Comparison of ENCODE assay signal across 10 cellular contexts in the genomic region with DNA sequence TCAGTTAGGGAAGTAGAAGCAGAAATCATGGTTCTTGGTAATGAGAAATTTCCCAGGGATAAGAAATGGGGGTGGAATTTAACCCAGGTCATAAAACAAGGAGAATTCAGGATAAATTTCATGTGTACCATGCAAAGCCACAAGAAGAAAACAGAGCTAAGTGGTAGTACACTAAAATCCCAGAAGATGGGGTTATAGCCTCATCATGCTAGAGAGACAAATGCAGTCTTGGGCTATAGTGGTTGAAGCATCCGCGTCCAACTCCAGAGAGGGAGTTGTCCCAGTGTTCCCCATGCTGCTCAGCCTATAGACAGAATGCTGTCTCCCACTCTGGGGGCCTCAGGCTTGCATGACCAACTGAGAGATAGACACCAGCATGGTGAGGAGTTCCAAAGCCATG. TPM values are rescaled to one million over a fixed set of nuclear protein-coding genes. Genes with fewer than 3 reads are reported as not detected.
A peak's percentile ranks its signal among the peaks of the same experiment; 100 is the strongest.
DNase-seq lines count a peak whose midpoint lies in the region; ATAC-seq lines count a peak whose summit lies in the region.
"Had no signal": no experiment of that assay in that cellular context is flagged by ENCODE, and none has a peak within 500 bp of the region (broad histone marks: within the 10 kb centered on the region; RNA-seq: fewer than 3 reads in every experiment).

No MANE protein-coding gene starts in this region.

- no peaks in the 10 kb centered on the region for H3K4me1 Mint-ChIP-seq in activated T-cell treated with anti-CD3 and anti-CD28 coated beads, Interleukin-2, amount 50 U/mL, for 72 hours (ENCODE audit: low read depth)

- no peak overlapping the region for H3K4me3 Mint-ChIP-seq in activated T-cell treated with anti-CD3 and anti-CD28 coated beads, Interleukin-2, amount 50 U/mL, for 72 hours
- H3K4me3 Mint-ChIP-seq: CD8-positive, alpha-beta T cell had no signal

- no peaks in the 10 kb centered on the region for H3K36me3 Mint-ChIP-seq in activated T-cell treated with anti-CD3 and anti-CD28 coated beads, Interleukin-2, amount 50 U/mL, for 72 hours (ENCODE audit: insufficient read depth in 2 of 2)
- H3K36me3 Mint-ChIP-seq: CD8-positive, alpha-beta T cell had no signal

- H3K27me3 Mint-ChIP-seq in activated T-cell treated with anti-CD3 and anti-CD28 coated beads, Interleukin-2, amount 50 U/mL, for 72 hours (ENCODE audit: low read depth), result peaks cover 8% of the 10 kb centered on the region

- H3K9me3 Mint-ChIP-seq in activated T-cell treated with anti-CD3 and anti-CD28 coated beads, Interleukin-2, amount 50 U/mL, for 72 hours, result no peaks in the 10 kb centered on the region
- H3K9me3 Mint-ChIP-seq: CD8-positive, alpha-beta T cell had no signal

- no peak overlapping the region for H3K27ac Mint-ChIP-seq in activated T-cell treated with anti-CD3 and anti-CD28 coated beads, Interleukin-2, amount 50 U/mL, for 72 hours
- H3K27ac Mint-ChIP-seq: CD8-positive, alpha-beta T cell had no signal

- DNase-seq in NCI-H82 (lab: John Stamatoyannopoulos, UW), result peak; percentile 2
- no peak for DNase-seq in NCI-H82 treated with DMSO at 0.1 percent for 48 hours (lab: John Stamatoyannopoulos, UW; ENCODE audit: unreplicated experiment)
- DNase-seq in SW480 (ENCODE audit: low spot score), result peak; percentile 25
- peak; percentile 28 for DNase-seq in glomerular visceral epithelial cell (ENCODE audit: extremely low spot score)
- peak; percentile 52 for DNase-seq in stromal cell of bone marrow (ENCODE audit: low read depth)
- no peak for DNase-seq in activated CD4-positive, alpha-beta T cell treated with anti-CD3 and anti-CD28 coated beads for 1 hour
- no peak for DNase-seq in activated T-cell treated with anti-CD3 and anti-CD28 coated beads, Interleukin-2, amount 50 U/mL, for 72 hours
- DNase-seq: CD8-positive, alpha-beta T cell had no signal

- ATAC-seq in GM21526 (IDR thresholded peaks at IDR 0.05; ENCODE audit: low FRiP score, unreplicated experiment), result no peak
- no peak for ATAC-seq in activated T-cell treated with anti-CD3 and anti-CD28 coated beads, Interleukin-2, amount 50 U/mL, for 72 hours (replicated peaks in 1 of 2)
- ATAC-seq: CD8-positive, alpha-beta T cell had no signal

RNA-seq across cellular contexts. Expression of a gene that starts 36.2 kb away (rescaled TPM):
- total RNA-seq in activated T-cell treated with anti-CD3 and anti-CD28 coated beads, Interleukin-2, amount 50 U/mL, for 72 hours, result not detected
- total RNA-seq: activated CD8-positive, alpha-beta memory T cell treated with anti-CD3 and anti-CD28 coated beads for 36 hours; CD8-positive, alpha-beta T cell had no signal

Comparison
In these comparisons a context has a peak if more than half of its experiments do, and no peak if none do; other contexts are left out.
1. DNase-seq: peak in NCI-H82 (single experiment), SW480 (single experiment), glomerular visceral epithelial cell (single experiment) and stromal cell of bone marrow (single experiment); none in NCI-H82 treated with DMSO at 0.1 percent for 48 hours (single experiment), activated CD4-positive, alpha-beta T cell treated with anti-CD3 and anti-CD28 coated beads for 1 hour (single experiment) and activated T-cell treated with anti-CD3 and anti-CD28 coated beads, Interleukin-2, amount 50 U/mL, for 72 hours (0 of 2).